ENCODE assay signal across 12 cellular contexts in the genomic region with DNA sequence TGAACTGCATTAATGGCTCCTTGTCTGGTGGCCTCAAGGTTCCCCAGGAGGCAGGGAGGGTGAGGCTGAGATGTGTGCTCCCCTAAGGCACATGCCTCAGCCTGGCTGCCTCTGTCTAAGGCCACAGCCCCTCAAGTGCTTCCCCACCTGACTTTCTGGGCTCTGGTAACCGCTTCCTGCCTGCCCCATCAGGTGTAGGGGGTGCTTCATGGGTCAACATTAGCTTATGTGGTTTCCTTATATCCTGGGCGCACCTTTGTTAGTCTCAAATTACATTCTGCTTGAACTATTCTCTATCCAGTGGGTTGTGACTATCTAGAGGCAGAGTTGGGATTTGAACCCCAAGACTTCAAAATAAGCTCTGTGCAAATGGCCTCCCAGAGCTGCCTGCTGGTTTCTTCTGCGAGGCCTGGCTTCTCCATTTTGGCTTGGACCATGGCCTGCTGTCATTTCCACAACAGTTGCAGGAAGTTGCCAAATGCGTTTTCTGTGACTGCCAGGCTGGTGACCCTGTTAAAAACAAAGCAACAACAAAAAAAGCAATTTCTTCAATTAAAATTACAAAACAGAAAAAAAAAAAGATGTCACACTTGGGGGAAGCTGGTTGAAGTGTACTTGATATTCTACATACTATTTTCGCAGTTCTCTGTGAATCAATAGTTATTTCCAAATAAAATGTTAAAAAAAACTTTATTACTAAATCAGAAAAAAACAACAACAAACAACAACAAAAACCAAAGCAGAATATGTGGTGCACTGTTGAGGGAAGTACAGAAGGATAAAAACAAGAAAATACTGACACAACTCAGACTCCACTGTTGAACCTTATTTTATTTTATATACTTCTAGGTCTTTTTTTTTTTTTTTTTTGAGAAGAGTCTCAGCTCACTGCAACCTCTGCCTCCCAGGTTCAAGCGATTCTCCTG. TPM values are rescaled to one million over a fixed set of nuclear protein-coding genes. Genes with fewer than 3 reads are reported as not detected.
DNase-seq lines count a peak whose midpoint lies in the region; ATAC-seq, FAIRE-seq and TF ChIP-seq lines count a peak whose summit lies in the region.
"Had no signal": no experiment of that assay in that cellular context is flagged by ENCODE, and none has a peak within 500 bp of the region (broad histone marks: within the 10 kb centered on the region; RNA-seq: fewer than 3 reads in every experiment).

No MANE protein-coding gene starts in this region.

- no peak overlapping the region for H4K8ac ChIP-seq in neuronal stem cell (ENCODE audit: low read depth, low read length)

- H3K4ac ChIP-seq in neuronal stem cell (ENCODE audit: low read length): no peak overlapping the region

- TF ChIP-seq CTCF in Loucy (conservative IDR thresholded peaks at IDR 0.05; ENCODE audit: low read length): no peak

- H2BK15ac ChIP-seq in neuronal stem cell (ENCODE audit: low read length): no peak overlapping the region

- H3K36me3 ChIP-seq in Loucy (ENCODE audit: insufficient read depth, low read length): peaks cover 7% of the 10 kb centered on the region; the same call in 1 of the 2 replicates
- peaks cover 8 to 13% of the 10 kb centered on the region in 2 donors for H3K36me3 ChIP-seq in neuronal stem cell (replicated peaks in 1 of 2; ENCODE audit: control insufficient read depth in 2 of 2, insufficient read depth in 2 of 2, low read length in 2 of 2)

- no CpG with 5 or more reads among the region's 6 CpGs for WGBS in neuronal stem cell (ENCODE audit: extremely low coverage in 2 of 2, insufficient read length in 2 of 2, insufficient replicate concordance in 1 of 2), 2 donors

- no peak overlapping the region for H2AK5ac ChIP-seq in neuronal stem cell (ENCODE audit: low read depth, low read length)

- H3K9ac ChIP-seq in Loucy (ENCODE audit: low read depth, low read length, poor library complexity, severe bottlenecking) (no peak overlapping the region), neuronal stem cell (ENCODE audit: low read depth, low read length, poor library complexity) (peak overlapping the region; percentile 7)

- no peaks in the 10 kb centered on the region for H3K27me3 Mint-ChIP-seq in activated naive CD8-positive, alpha-beta T cell treated with anti-CD3 and anti-CD28 coated beads, Interleukin-2, amount 50 U/mL, for 24 hours

- no peak overlapping the region for H3K4me3 Mint-ChIP-seq in activated naive CD8-positive, alpha-beta T cell treated with anti-CD3 and anti-CD28 coated beads, Interleukin-2, amount 50 U/mL, for 24 hours

- peaks cover 4% of the 10 kb centered on the region for H3K9me3 Mint-ChIP-seq in activated naive CD8-positive, alpha-beta T cell treated with anti-CD3 and anti-CD28 coated beads, Interleukin-2, amount 50 U/mL, for 24 hours

- FAIRE-seq in GM19239 (lab: Jason Lieb, UNC): no peak

- no peaks in the 10 kb centered on the region for H3F3A ChIP-seq in Loucy (ENCODE audit: low read depth)

- H4K91ac ChIP-seq in neuronal stem cell (ENCODE audit: low read depth, low read length, poor library complexity): no peak overlapping the region

- peak overlapping the region; percentile 59 for H3K14ac ChIP-seq in neuronal stem cell (ENCODE audit: low read length)

- peaks cover 9% of the 10 kb centered on the region for H3K4me1 Mint-ChIP-seq in activated naive CD8-positive, alpha-beta T cell treated with anti-CD3 and anti-CD28 coated beads, Interleukin-2, amount 50 U/mL, for 24 hours

- H2AFZ ChIP-seq in Loucy (ENCODE audit: low read length): peak overlapping the region; percentile 62; the same call in 1 of the 2 replicates
- H2AFZ ChIP-seq in neuronal stem cell (ENCODE audit: low read length): no peak overlapping the region

- H3K79me2 ChIP-seq in Loucy (ENCODE audit: insufficient read depth, low read length): no peaks in the 10 kb centered on the region

- H3K4me3 ChIP-seq in Loucy (ENCODE audit: low read length, poor library complexity, severe bottlenecking) (no peak overlapping the region), neuronal stem cell (ENCODE audit: low read length in 2 of 2) (no peak overlapping the region)
- H3K4me3 ChIP-seq: ascending aorta, thoracic aorta had no signal

- H3K9me2 ChIP-seq in Loucy (replicated peaks; ENCODE audit: low read depth, low read length): no peaks in the 10 kb centered on the region

- peak overlapping the region; percentile 1 for H3K18ac ChIP-seq in neuronal stem cell (ENCODE audit: low read length)

- no peaks in the 10 kb centered on the region for H4K20me1 ChIP-seq in Loucy (ENCODE audit: insufficient read depth, low read length, poor library complexity, severe bottlenecking)

- no peaks in the 10 kb centered on the region for H3K27me3 ChIP-seq in Loucy (ENCODE audit: insufficient read depth, low read length, poor library complexity, severe bottlenecking)
- no peaks in the 10 kb centered on the region for H3K27me3 ChIP-seq in neuronal stem cell (ENCODE audit: control insufficient read depth in 3 of 3, insufficient read depth in 3 of 3, low read depth in 1 of 3, low read length in 3 of 3)
- H3K27me3 ChIP-seq: ascending aorta had no signal

- no peak overlapping the region for H3K27ac ChIP-seq in neuronal stem cell (replicated peaks; ENCODE audit: low read length)
- H3K27ac ChIP-seq: ascending aorta, thoracic aorta had no signal

- H3K27ac Mint-ChIP-seq in activated naive CD8-positive, alpha-beta T cell treated with anti-CD3 and anti-CD28 coated beads, Interleukin-2, amount 50 U/mL, for 24 hours: peak overlapping the region; percentile 48

- H2BK120ac ChIP-seq in neuronal stem cell (ENCODE audit: low read depth, low read length): no peak overlapping the region

- no peak overlapping the region for H2BK12ac ChIP-seq in neuronal stem cell (ENCODE audit: low read length)

- peak overlapping the region; percentile 16 for H3K4me2 ChIP-seq in Loucy (ENCODE audit: low read depth, low read length, poor library complexity, severe bottlenecking)
- H3K4me2 ChIP-seq in neuronal stem cell (ENCODE audit: insufficient read depth, low read length, poor library complexity, severe bottlenecking): no peak overlapping the region

- peak; percentile 29 for DNase-seq in NCI-H2029 (lab: John Stamatoyannopoulos, UW)
- no peak for DNase-seq in NCI-H2029 treated with DMSO at 0.1 percent for 48 hours (lab: John Stamatoyannopoulos, UW)
- no peak for DNase-seq in activated naive CD8-positive, alpha-beta T cell treated with anti-CD3 and anti-CD28 coated beads, Interleukin-2, amount 50 U/mL, for 24 hours
- DNase-seq in neuronal stem cell (ENCODE audit: low spot score): no peak
- DNase-seq in OCI-M2 (lab: John Stamatoyannopoulos, UW; ENCODE audit: unreplicated experiment): no peak
- DNase-seq in GM19239 (ENCODE audit: insufficient read length, low spot score): no peak
- DNase-seq: NCI-H1048, NCI-H82 had no signal

- H2BK5ac ChIP-seq in neuronal stem cell (ENCODE audit: low read length): no peak overlapping the region

- no peaks in the 10 kb centered on the region for H3K79me1 ChIP-seq in neuronal stem cell (ENCODE audit: low read depth, low read length)

- peak; percentile 43 for ATAC-seq in activated naive CD8-positive, alpha-beta T cell treated with anti-CD3 and anti-CD28 coated beads, Interleukin-2, amount 50 U/mL, for 24 hours
- no peak for ATAC-seq in GM19351 (IDR thresholded peaks at IDR 0.05; ENCODE audit: unreplicated experiment)

- no peaks in the 10 kb centered on the region for H3K9me3 ChIP-seq in Loucy (ENCODE audit: insufficient read depth, low read depth, low read length)
- H3K9me3 ChIP-seq in neuronal stem cell (replicated peaks in 1 of 2; ENCODE audit: control insufficient read depth in 2 of 2, insufficient read depth in 1 of 2, low read depth in 1 of 2, low read length in 2 of 2): no peaks in the 10 kb centered on the region
- H3K9me3 ChIP-seq: ascending aorta, thoracic aorta had no signal

- peaks cover 13% of the 10 kb centered on the region for H3K4me1 ChIP-seq in Loucy (ENCODE audit: insufficient read depth, low read length, poor library complexity, severe bottlenecking)
- H3K4me1 ChIP-seq in neuronal stem cell (ENCODE audit: control insufficient read depth in 2 of 2, insufficient read depth in 1 of 2, low read depth in 1 of 2, low read length in 2 of 2): no peaks in the 10 kb centered on the region

- peaks cover 21% of the 10 kb centered on the region for H3K36me3 Mint-ChIP-seq in activated naive CD8-positive, alpha-beta T cell treated with anti-CD3 and anti-CD28 coated beads, Interleukin-2, amount 50 U/mL, for 24 hours (ENCODE audit: low read depth)

- peak overlapping the region; percentile 75 for H3K23ac ChIP-seq in neuronal stem cell (ENCODE audit: low read depth, low read length, poor library complexity)

RNA-seq across cellular contexts. Expression of gene ZNFX1, which starts 20.0 kb away (rescaled TPM):
- 2.4 TPM for polyA plus RNA-seq in neuronal stem cell (2013, experiment 1 of 2)
- 2.2 TPM for polyA plus RNA-seq in neuronal stem cell (2013, experiment 2 of 2)
